23 cellular contexts compared by ENCODE assay signal in the genomic region with DNA sequence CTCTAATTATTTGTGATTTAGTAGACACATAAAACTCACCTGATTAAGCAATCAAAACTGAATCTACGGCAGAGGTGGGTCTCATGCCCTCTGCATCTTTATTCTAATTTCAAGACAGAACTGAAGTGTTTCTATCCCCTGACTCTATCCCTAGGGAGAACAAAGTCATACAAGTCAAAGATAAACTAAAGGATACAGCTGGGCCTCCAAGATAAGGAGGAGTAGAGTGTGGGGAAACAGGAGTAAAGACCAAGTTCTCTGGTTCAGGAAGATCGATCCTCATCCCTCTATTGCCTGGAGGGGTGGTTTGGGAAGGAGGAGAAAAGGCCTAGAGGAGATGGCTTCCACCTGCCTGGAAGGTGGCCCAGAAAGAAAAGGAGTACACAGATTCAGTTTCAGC. TPM values are rescaled to one million over a fixed set of nuclear protein-coding genes. Genes with fewer than 3 reads are reported as not detected.
DNase-seq lines count a peak whose midpoint lies in the region; ATAC-seq, FAIRE-seq and TF ChIP-seq lines count a peak whose summit lies in the region.
"Had no signal": no experiment of that assay in that cellular context is flagged by ENCODE, and none has a peak within 500 bp of the region (broad histone marks: within the 10 kb centered on the region; RNA-seq: fewer than 3 reads in every experiment).

No MANE protein-coding gene starts in this region.

- H3K27me3 ChIP-seq in PC-9 (ENCODE audit: insufficient read depth, low read depth) (no peaks in the 10 kb centered on the region), K562 (ENCODE audit: control insufficient read depth in 2 of 2, insufficient read depth in 2 of 2, low read length in 2 of 2) (no peaks in the 10 kb centered on the region), mesendoderm (ENCODE audit: insufficient read depth, low read length, poor library complexity) (no peaks in the 10 kb centered on the region), parathyroid adenoma (ENCODE audit: control insufficient read depth, insufficient read depth, low read length) (no peaks in the 10 kb centered on the region), Caco-2 (replicated peaks; ENCODE audit: control insufficient read depth, insufficient read depth, low read length) (no peaks in the 10 kb centered on the region)
- H3K27me3 ChIP-seq: BE2C, BLaER1 had no signal

- DNase-seq in PC-9: no peak
- peak in 2 of 4 experiments; percentile 8 to 10 for DNase-seq in K562 (ENCODE audit: extremely low read depth in 1 of 4, low spot score in 3 of 4)
- peak; percentile 12 for DNase-seq in mesendoderm
- DNase-seq in retina: no peak
- DNase-seq in 8988T: no peak
- no peak for DNase-seq in AG20443 (ENCODE audit: low spot score)
- no peak for DNase-seq in Caco-2
- DNase-seq: BE2C; C1 segment of cervical spinal cord; Calu3; CD4-positive, alpha-beta memory T cell; CD4-positive, CD25-positive, alpha-beta regulatory T cell; CD8-positive, alpha-beta memory T cell; COR-L47; DMS79 treated with DMSO at 0.1 percent for 48 hours; GF-D8 had no signal

- no peak for TF ChIP-seq CTCF in PC-9 (conservative IDR thresholded peaks at IDR 0.05)
- TF ChIP-seq CTCF in K562 (IDR thresholded peaks at IDR 0.05 in 2 of 3, conservative IDR thresholded peaks at IDR 0.05 in 1 of 3; ENCODE audit: insufficient read depth in 2 of 3, low read depth in 1 of 3, low read length in 3 of 3): no peak
- no peak for TF ChIP-seq CTCF in parathyroid adenoma (IDR thresholded peaks at IDR 0.05)
- no peak for TF ChIP-seq CTCF in Caco-2 (IDR thresholded peaks at IDR 0.05; ENCODE audit: insufficient read depth in 1 of 2, low read depth in 1 of 2, low read length in 1 of 2, severe bottlenecking in 1 of 2, unreplicated experiment in 1 of 2)

- H3K79me2 ChIP-seq in PC-9 (ENCODE audit: low read depth) (no peaks in the 10 kb centered on the region), K562 (ENCODE audit: control insufficient read depth, insufficient read depth, low read length) (no peaks in the 10 kb centered on the region), mesendoderm (ENCODE audit: control insufficient read depth, insufficient read depth, low read length) (no peaks in the 10 kb centered on the region), parathyroid adenoma (peaks cover 7% of the 10 kb centered on the region)

- H4K20me1 ChIP-seq in PC-9 (ENCODE audit: insufficient read depth) (no peaks in the 10 kb centered on the region), K562 (replicated peaks; ENCODE audit: control insufficient read depth, insufficient read depth, low read length) (no peaks in the 10 kb centered on the region)
- H4K20me1 ChIP-seq: BLaER1 had no signal

- no peak overlapping the region for H3K27ac Mint-ChIP-seq in Caco-2 (ENCODE audit: unreplicated experiment)
- H3K27ac Mint-ChIP-seq: CD14-positive monocyte; CD4-positive, alpha-beta memory T cell; CD4-positive, CD25-positive, alpha-beta regulatory T cell; CD8-positive, alpha-beta memory T cell had no signal

- no peaks in the 10 kb centered on the region; the same call in 1 of the 2 replicates for H3F3A ChIP-seq in PC-9 (ENCODE audit: insufficient read depth, low read depth)

- H3K36me3 ChIP-seq in PC-9 (ENCODE audit: low read depth): no peaks in the 10 kb centered on the region
- H3K36me3 ChIP-seq in K562 (ENCODE audit: control insufficient read depth, insufficient read depth, low read length): no peaks in the 10 kb centered on the region
- no peaks in the 10 kb centered on the region for H3K36me3 ChIP-seq in mesendoderm (ENCODE audit: control insufficient read depth, insufficient read depth, low read length)
- H3K36me3 ChIP-seq in parathyroid adenoma (ENCODE audit: control insufficient read depth, insufficient read depth, low read length): no peaks in the 10 kb centered on the region
- no peaks in the 10 kb centered on the region for H3K36me3 ChIP-seq in Caco-2 (ENCODE audit: control insufficient read depth, insufficient read depth, low read length)
- H3K36me3 ChIP-seq: BE2C, BLaER1 had no signal

- no peaks in the 10 kb centered on the region for H3K9me3 ChIP-seq in PC-9 (ENCODE audit: insufficient read depth, low read depth)
- no peaks in the 10 kb centered on the region for H3K9me3 ChIP-seq in K562 (replicated peaks; ENCODE audit: control insufficient read depth, insufficient read depth, low read depth, low read length)
- H3K9me3 ChIP-seq in parathyroid adenoma (ENCODE audit: control insufficient read depth, low read length): no peaks in the 10 kb centered on the region
- no peaks in the 10 kb centered on the region for H3K9me3 ChIP-seq in Caco-2
- H3K9me3 ChIP-seq: A549, BE2C, BLaER1 had no signal

- intact Hi-C loops in PC-9 (cut with micrococcal nuclease; ENCODE audit: unreplicated experiment): no loop called here
- intact Hi-C loops in K562 (cut with micrococcal nuclease): no loop called here
- intact Hi-C loops in Caco-2 (cut with micrococcal nuclease; ENCODE audit: unreplicated experiment): no loop called here

- no peaks in the 10 kb centered on the region for H3K4me1 Mint-ChIP-seq in Caco-2 (ENCODE audit: low read depth, unreplicated experiment)
- H3K4me1 Mint-ChIP-seq: CD14-positive monocyte; CD4-positive, alpha-beta memory T cell; CD4-positive, CD25-positive, alpha-beta regulatory T cell; CD8-positive, alpha-beta memory T cell had no signal

- no peaks in the 10 kb centered on the region for H3K9me1 ChIP-seq in K562 (ENCODE audit: control insufficient read depth, insufficient read depth, low read length)

- peaks cover 4% of the 10 kb centered on the region for H3K27me3 Mint-ChIP-seq in Caco-2 (ENCODE audit: insufficient read depth, unreplicated experiment)

- no peak for ATAC-seq in K562
- ATAC-seq: A549 had no signal

- H3K18ac ChIP-seq in mesendoderm (ENCODE audit: low read length): no peak overlapping the region

- no peak for TF ChIP-seq RAD21 in K562 (CRISPR knock-in tag; conservative IDR thresholded peaks at IDR 0.05 in 1 of 2, IDR thresholded peaks at IDR 0.05 in 1 of 2)

- no peaks in the 10 kb centered on the region for H3K9me3 Mint-ChIP-seq in Caco-2 (ENCODE audit: unreplicated experiment)
- H3K9me3 Mint-ChIP-seq: CD14-positive monocyte; CD4-positive, alpha-beta memory T cell; CD8-positive, alpha-beta memory T cell had no signal

- H2BK5ac ChIP-seq in mesendoderm (ENCODE audit: low read length): no peak overlapping the region

- no peak overlapping the region for H2AK5ac ChIP-seq in mesendoderm (ENCODE audit: low read length)

- no peak overlapping the region for H3K4ac ChIP-seq in mesendoderm (ENCODE audit: low read depth, low read length)

- H3K4me1 ChIP-seq in PC-9 (replicated peaks; ENCODE audit: insufficient read depth) (0 out of 2 replicates have a peak, but pooled peaks cover 7% of the 10 kb centered on the region), K562 (replicated peaks in 1 of 2; ENCODE audit: control insufficient read depth in 2 of 2, insufficient read depth in 2 of 2, low read length in 2 of 2) (peaks cover 0 to 4% of the 10 kb centered on the region in 2 experiments; a peak in 1 of 5 replicates), mesendoderm (ENCODE audit: control insufficient read depth, low read depth, low read length) (peaks cover 5% of the 10 kb centered on the region), parathyroid adenoma (peaks cover 26% of the 10 kb centered on the region), Caco-2 (no peaks in the 10 kb centered on the region)
- H3K4me1 ChIP-seq: A549, BE2C, BLaER1 had no signal

- no peak for TF ChIP-seq POLR2A in K562 (conservative IDR thresholded peaks at IDR 0.05)

- H3K27ac ChIP-seq in PC-9: no peak overlapping the region
- no peak overlapping the region for H3K27ac ChIP-seq in K562 (ENCODE audit: extremely low read depth, low read depth, low read length)
- no peak overlapping the region for H3K27ac ChIP-seq in mesendoderm (ENCODE audit: low read depth, low read length)
- H3K27ac ChIP-seq in parathyroid adenoma: peak overlapping the region; percentile 57
- H3K27ac ChIP-seq: A549, BLaER1 had no signal

- no peak overlapping the region for H3K56ac ChIP-seq in mesendoderm (ENCODE audit: low read length)

- H2AFZ ChIP-seq in PC-9 (peak overlapping the region; percentile 6; the same call in 1 of the 2 replicates), K562 (ENCODE audit: low read depth, low read length) (no peak overlapping the region), parathyroid adenoma (peak overlapping the region; percentile 23)

- H2BK15ac ChIP-seq in mesendoderm (replicated peaks; ENCODE audit: low read depth): no peak overlapping the region

- H3K4me3 ChIP-seq in PC-9 (no peak overlapping the region), K562 (no peak overlapping the region), mesendoderm (ENCODE audit: low read length) (no peak overlapping the region), parathyroid adenoma (ENCODE audit: low read depth, low read length) (no peak overlapping the region), Caco-2 (ENCODE audit: low read depth, low read length) (no peak overlapping the region)
- H3K4me3 ChIP-seq: A549, BLaER1 had no signal

- no peak overlapping the region for H4K5ac ChIP-seq in mesendoderm (ENCODE audit: low read length)

- no peak overlapping the region for H3K9ac ChIP-seq in K562 (ENCODE audit: insufficient read depth in 1 of 2, low read depth in 2 of 2, low read length in 2 of 2)
- no peak overlapping the region for H3K9ac ChIP-seq in mesendoderm (ENCODE audit: low read length)
- no peak overlapping the region for H3K9ac ChIP-seq in parathyroid adenoma
- H3K9ac ChIP-seq: BLaER1 had no signal

- FAIRE-seq in K562 (lab: Jason Lieb, UNC): no peak
- FAIRE-seq: A549, D721Med, GM12891, GM19239 had no signal

- WGBS in K562 (ENCODE audit: insufficient coverage, low coverage, missing lambda C conversion rate): 0% methylated on average over 2 of the region's 2 CpGs
- no CpG with 5 or more reads among the region's 2 CpGs for WGBS in mesendoderm (ENCODE audit: extremely low coverage, insufficient coverage, low lambda C conversion rate)

- in situ Hi-C loops in K562 (cut with MboI): no loop called here

- no peaks in the 10 kb centered on the region for H3K36me3 Mint-ChIP-seq in Caco-2 (ENCODE audit: insufficient read depth, unreplicated experiment)
- H3K36me3 Mint-ChIP-seq: CD14-positive monocyte; CD4-positive, alpha-beta memory T cell; CD4-positive, CD25-positive, alpha-beta regulatory T cell; CD8-positive, alpha-beta memory T cell had no signal

- CTCF ChIA-PET in PC-9 (lab: Charles Lee): no interaction called here
- CTCF ChIA-PET in K562 (lab: Yijun Ruan, JAX; ENCODE audit: low intra/inter-chr PET ratio): no interaction called here
- CTCF ChIA-PET in Caco-2 (lab: Charles Lee): no interaction called here

- no peak overlapping the region for H2BK120ac ChIP-seq in mesendoderm (ENCODE audit: low read depth, low read length)

- POLR2A ChIA-PET in PC-9 (lab: Charles Lee; ENCODE audit: unreplicated experiment) (no interaction called here), K562 (lab: Yijun Ruan, JAX) (no interaction called here), Caco-2 (lab: Charles Lee) (no interaction called here)

- H3K4me2 ChIP-seq in PC-9: no peak overlapping the region
- no peak overlapping the region for H3K4me2 ChIP-seq in K562 (ENCODE audit: insufficient read depth, low read length)
- H3K4me2 ChIP-seq in mesendoderm (ENCODE audit: low read length): no peak overlapping the region
- H3K4me2 ChIP-seq in parathyroid adenoma (ENCODE audit: low read length): no peak overlapping the region
- H3K4me2 ChIP-seq: A549, BLaER1 had no signal

- H4K8ac ChIP-seq in mesendoderm (ENCODE audit: low read depth, low read length): no peak overlapping the region

- H3K4me3 Mint-ChIP-seq in Caco-2 (ENCODE audit: unreplicated experiment): no peak overlapping the region
- H3K4me3 Mint-ChIP-seq: CD14-positive monocyte; CD4-positive, alpha-beta memory T cell; CD4-positive, CD25-positive, alpha-beta regulatory T cell; CD8-positive, alpha-beta memory T cell had no signal

- H3K9me2 ChIP-seq in PC-9 (ENCODE audit: insufficient read depth): no peaks in the 10 kb centered on the region

- no peak overlapping the region for H3K23ac ChIP-seq in mesendoderm (ENCODE audit: low read length)

- H3K79me1 ChIP-seq in mesendoderm (ENCODE audit: low read length): no peaks in the 10 kb centered on the region

- TF ChIP-seq EP300 in K562 (IDR thresholded peaks at IDR 0.05; ENCODE audit: low read length): no peak

- BruUV-seq in PC-9 (replicated peaks; lab: Mats Ljungman, UMichigan): no TSS peak
- no TSS peak for BruUV-seq in K562 (replicated peaks; lab: Mats Ljungman, UMichigan)
- BruUV-seq in Caco-2 (replicated peaks; lab: Mats Ljungman, UMichigan): no TSS peak

RNA-seq across cellular contexts. Expression of gene BBX, which starts 58.7 kb away (rescaled TPM):
- 91.7 and 92.5 TPM in 2 replicates for total RNA-seq in PC-9 (2021)
- total RNA-seq in K562 (2011; cell fraction: chromatin; rRNA removed; ENCODE audit: low replicate concordance): 29.5 and 78.5 TPM in 2 replicates
- 13.3 and 17.1 TPM in 2 replicates for total RNA-seq in K562 (2011; cell fraction: nucleolus; rRNA removed)
- total RNA-seq in K562 (2011; cell fraction: nucleoplasm; rRNA removed): 24.4 and 47.7 TPM in 2 replicates
- 9.2 and 11.7 TPM in 2 replicates for total RNA-seq in K562 (2014; rRNA removed)
- total RNA-seq in K562 (2014; rRNA removed; fragmentation: Illumina TruSeq; extraction: Trizol): 16.1 and 19.4 TPM in 2 replicates
- 11.8 and 11.9 TPM in 2 replicates for total RNA-seq in K562 (2015; rRNA removed; fragmentation: Illumina TruSeq; extraction: Trizol)
- total RNA-seq in K562 (2021): 13.1 and 14.1 TPM in 2 replicates
- polyA plus RNA-seq in K562 (2011; rRNA removed): 11.0 and 11.3 TPM in 2 replicates
- polyA plus RNA-seq in K562 (2011; cell fraction: cytosol; rRNA removed): 3.3 and 6.0 TPM in 2 replicates
- 20.7 and 22.6 TPM in 2 replicates for polyA plus RNA-seq in K562 (2011; cell fraction: nucleus; rRNA removed)
- 6.8 and 8.0 TPM in 2 replicates for polyA plus RNA-seq in K562 (2012)
- polyA plus RNA-seq in K562 (2014; fragmentation: Illumina TruSeq; extraction: Trizol): 8.4 and 12.1 TPM in 2 replicates
- polyA plus RNA-seq in K562 (2014; fragmentation: Nextera tagmentation; extraction: Ambion mirVana): 10 to 100 TPM in 1 of 2 experiments, 1 to 10 TPM in 1; 9.0 to 19.5 TPM
- 4.9 and 5.5 TPM in 2 replicates for polyA plus RNA-seq in K562 (2014; rRNA removed)
- 47.2 and 54.4 TPM in 2 replicates for polyA minus RNA-seq in K562 (2011; rRNA and poly(A)+ RNA removed)
- polyA minus RNA-seq in K562 (2011; cell fraction: cytosol; rRNA and poly(A)+ RNA removed): 12.4 and 15.3 TPM in 2 replicates
- 55.9 and 71.1 TPM in 2 replicates for polyA minus RNA-seq in K562 (2011; cell fraction: nucleus; rRNA and poly(A)+ RNA removed)
- 24.0 TPM for polyA plus RNA-seq in mesendoderm (2013, experiment 1 of 2)
- polyA plus RNA-seq in mesendoderm (2013, experiment 2 of 2): 24.7 TPM
- total RNA-seq in Caco-2 (2022): 2.6 TPM in 2 replicates
